9 cellular contexts compared by ENCODE assay signal in the genomic region with DNA sequence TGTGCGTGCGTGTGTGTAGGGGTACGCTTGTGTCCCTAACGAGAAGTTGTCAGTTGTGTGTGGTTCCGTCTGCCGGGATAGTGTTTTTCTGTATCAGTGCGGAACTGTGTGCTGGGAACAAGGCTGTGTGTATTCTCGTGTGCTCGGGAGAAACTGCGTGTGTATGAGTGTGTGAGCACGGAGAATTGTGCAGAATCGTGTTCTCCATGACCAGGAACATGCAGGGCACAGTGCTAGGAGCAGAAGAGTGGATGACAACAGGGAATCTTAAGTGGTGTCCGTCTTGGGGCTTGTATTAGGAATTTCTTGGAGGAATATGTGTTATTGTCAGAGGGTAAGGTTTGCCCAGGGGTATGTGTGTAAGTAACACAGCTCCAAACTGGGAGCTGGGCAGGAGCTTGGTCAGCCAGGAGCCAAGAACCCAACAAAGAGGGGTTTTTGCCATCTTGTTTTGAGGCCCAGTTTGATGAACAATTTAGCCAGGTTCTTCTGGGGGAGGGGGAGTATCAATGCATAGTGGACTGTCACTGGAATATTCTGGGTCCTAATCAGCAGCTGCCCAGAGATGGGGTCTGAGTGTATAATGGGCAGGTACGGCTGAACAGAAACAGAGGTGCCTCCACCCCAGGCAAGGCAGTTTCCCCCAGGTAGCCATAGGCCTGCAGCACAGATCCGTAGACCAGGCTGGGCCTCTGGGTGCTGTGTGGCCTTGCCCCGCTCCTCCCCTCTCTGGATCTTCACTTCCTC. TPM values are rescaled to one million over a fixed set of nuclear protein-coding genes. Genes with fewer than 3 reads are reported as not detected.
DNase-seq lines count a peak whose midpoint lies in the region; TF ChIP-seq lines count a peak whose summit lies in the region.
"Had no signal": no experiment of that assay in that cellular context is flagged by ENCODE, and none has a peak within 500 bp of the region (broad histone marks: within the 10 kb centered on the region; RNA-seq: fewer than 3 reads in every experiment).

No MANE protein-coding gene starts in this region.

- TF ChIP-seq CTCF in AG04450 (IDR thresholded peaks at IDR 0.05; ENCODE audit: low read depth, low read length) = no peak
- TF ChIP-seq CTCF in GM12864 (IDR thresholded peaks at IDR 0.05; ENCODE audit: low read depth, low read length, missing control alignments) = no peak
- TF ChIP-seq CTCF in WERI-Rb-1 (IDR thresholded peaks at IDR 0.05; ENCODE audit: low read depth, low read length) = no peak
- no peak for TF ChIP-seq CTCF in thyroid gland (IDR thresholded peaks at IDR 0.05)
- TF ChIP-seq CTCF in dorsolateral prefrontal cortex (IDR thresholded peaks at IDR 0.05 in 54 of 56, conservative IDR thresholded peaks at IDR 0.05 in 2 of 56; ENCODE audit: low read depth in 1 of 56, partially characterized antibody in 56 of 56) = no peak

- H3K4me3 ChIP-seq in AG04450 (ENCODE audit: low read depth, low read length) (peak overlapping the region; percentile 48), GM12864 (ENCODE audit: low read depth, low read length) (peak overlapping the region; percentile 72), WERI-Rb-1 (ENCODE audit: low read depth, low read length) (peak overlapping the region; percentile 96), mononuclear cell (ENCODE audit: low read length) (peak overlapping the region; percentile 12), thyroid gland (replicated peaks in 1 of 3) (no peak overlapping the region), dorsolateral prefrontal cortex (peak overlapping the region in 23 of 59 donors; percentile 2 to 62 (median 45))

- H3K27me3 ChIP-seq in AG04450 (ENCODE audit: control insufficient read depth, insufficient read depth, low read length) (peaks cover 64% of the 10 kb centered on the region), WERI-Rb-1 (ENCODE audit: insufficient read depth, low read depth, severe bottlenecking) (no peaks in the 10 kb centered on the region), mononuclear cell (ENCODE audit: insufficient read depth, low read length) (peaks cover 98% of the 10 kb centered on the region), thyroid gland (peaks cover 96% of the 10 kb centered on the region), dorsolateral prefrontal cortex (peaks cover 6 to 100% (median 100%) of the 10 kb centered on the region in 45 donors)

- WGBS in thyroid gland, 2 donors = 30 to 48% methylated on average over 10 to 16 of the region's 16 CpGs

- intact Hi-C loops in thyroid gland (cut with DNase I) = loop anchor here (5.0 kb wide), 1 partner anchor 146 kb away; no protein-coding TSS in a partner anchor
- intact Hi-C loops in dorsolateral prefrontal cortex (cut with DNase I) = loop anchor here in 1 of 2 donors (10.0 kb wide), 1 partner anchor 154 kb away; no protein-coding TSS in a partner anchor

- CTCF ChIA-PET in AG04450 (lab: Charles Lee) = interaction anchor here (0.6 kb wide), 1 partner anchor 31 kb away, joined by 4 read pairs; no protein-coding TSS in a partner anchor

- POLR2A ChIA-PET in AG04450 (lab: Yijun Ruan, JAX) = no interaction called here

- no peak for TF ChIP-seq POLR2A in thyroid gland (IDR thresholded peaks at IDR 0.05)

- no peak for DNase-seq in AG04450 (ENCODE audit: low read depth, low spot score)
- DNase-seq in GM12864 (ENCODE audit: low read depth) = no peak
- no peak for DNase-seq in WERI-Rb-1
- no peak for DNase-seq in NCI-H1105 (lab: John Stamatoyannopoulos, UW)
- DNase-seq in NK-92 treated with Interleukin-12 subunit alpha and Interleukin-12 subunit beta, amount 100 ng/mL, for 24 hours (lab: John Stamatoyannopoulos, UW) = no peak
- no peak for DNase-seq in thyroid gland
- no peak for DNase-seq in dorsolateral prefrontal cortex
- DNase-seq: T-helper 9 cell had no signal

- H3K27ac ChIP-seq in AG04450 (ENCODE audit: low read depth, low read length) = no peak overlapping the region
- peak overlapping the region; percentile 97 for H3K27ac ChIP-seq in WERI-Rb-1
- H3K27ac ChIP-seq in thyroid gland = no peak overlapping the region
- H3K27ac ChIP-seq in dorsolateral prefrontal cortex = no peak overlapping the region

- H3K9me3 ChIP-seq in AG04450 (ENCODE audit: control insufficient read depth, insufficient read depth, low read length) (peaks cover 27% of the 10 kb centered on the region), WERI-Rb-1 (ENCODE audit: severe bottlenecking) (no peaks in the 10 kb centered on the region), mononuclear cell (ENCODE audit: low read depth, low read length) (no peaks in the 10 kb centered on the region), thyroid gland (no peaks in the 10 kb centered on the region)

- H3K36me3 ChIP-seq in WERI-Rb-1 = peaks cover 62% of the 10 kb centered on the region
- H3K36me3 ChIP-seq in thyroid gland = no peaks in the 10 kb centered on the region

- H3K4me1 ChIP-seq in mononuclear cell (ENCODE audit: insufficient read depth, low read length) = peaks cover 89% of the 10 kb centered on the region
- peaks cover 28 to 66% of the 10 kb centered on the region in 2 donors for H3K4me1 ChIP-seq in thyroid gland

RNA-seq across cellular contexts. Expression of a gene that starts 2.2 kb away (rescaled TPM):
- 0.82 and 0.83 TPM in 2 replicates for polyA plus RNA-seq in AG04450 (2011; rRNA removed)
- polyA minus RNA-seq in AG04450 (2011; rRNA and poly(A)+ RNA removed) = 1.2 and 1.3 TPM in 2 replicates
- total RNA-seq in mononuclear cell = 0.21 TPM
- not detected for total RNA-seq in thyroid gland
- 1 to 10 TPM in 2 of 120 experiments, under 1 TPM in 35, not detected in 83; 0.29 to 1.3 (median 0.46) TPM for total RNA-seq in dorsolateral prefrontal cortex

RNA-seq across cellular contexts. Expression of a gene that starts 27.5 kb away (rescaled TPM):
- 152 and 208 TPM in 2 replicates for polyA plus RNA-seq in AG04450 (2011; rRNA removed)
- polyA minus RNA-seq in AG04450 (2011; rRNA and poly(A)+ RNA removed) = 88.5 and 127 TPM in 2 replicates
- total RNA-seq in mononuclear cell = 51.5 TPM
- 10 to 100 TPM; 62.7 to 88.4 (median 75.9) TPM for total RNA-seq in thyroid gland
- 100 to 1,000 TPM in 4 of 120 experiments, 10 to 100 TPM in 116; 50.8 to 118 (median 77.6) TPM for total RNA-seq in dorsolateral prefrontal cortex

Comparison
In these comparisons a context has a peak if more than half of its experiments do, and no peak if none do; other contexts are left out.
1. H3K4me3 ChIP-seq: peak in AG04450 (single experiment), GM12864 (single experiment), WERI-Rb-1 (single experiment) and mononuclear cell (single experiment); none in thyroid gland (0 of 3).